Comparison of ENCODE assay signal across 17 cellular contexts in genomic region chr12:56202838-56203237, GRCh38. TPM values are rescaled to one million over a fixed set of nuclear protein-coding genes. Genes with fewer than 3 reads are reported as not detected.
DNase-seq lines count a peak whose midpoint lies in the region; ATAC-seq and TF ChIP-seq lines count a peak whose summit lies in the region.
"Had no signal": no experiment of that assay in that cellular context is flagged by ENCODE, and none has a peak within 500 bp of the region (broad histone marks: within the 10 kb centered on the region; RNA-seq: fewer than 3 reads in every experiment).

No MANE protein-coding gene starts in this region.

- H3K27ac Mint-ChIP-seq in HFFc6 (peak overlapping the region; percentile 20; the same call in 1 of the 2 replicates), memory B cell (peak overlapping the region; percentile 80)
- H3K27ac Mint-ChIP-seq in stimulated activated effector memory CD8-positive, alpha-beta T cell treated with anti-CD3 and anti-CD28 coated beads, Interleukin-12 subunit alpha, Interleukin-12 subunit beta, amount 100 ng/mL, for 72 hours = peak overlapping the region; percentile 38

- H3K4me3 Mint-ChIP-seq in HFFc6 (no peak overlapping the region), memory B cell (no peak overlapping the region)
- H3K4me3 Mint-ChIP-seq in stimulated activated effector memory CD8-positive, alpha-beta T cell treated with anti-CD3 and anti-CD28 coated beads, Interleukin-12 subunit alpha, Interleukin-12 subunit beta, amount 100 ng/mL, for 72 hours = no peak overlapping the region

- ATAC-seq in memory B cell (ENCODE audit: low read depth) = no peak
- ATAC-seq in stimulated activated effector memory CD8-positive, alpha-beta T cell treated with anti-CD3 and anti-CD28 coated beads, Interleukin-12 subunit alpha, Interleukin-12 subunit beta, amount 100 ng/mL, for 72 hours = no peak
- ATAC-seq in GM19324 (IDR thresholded peaks at IDR 0.05; ENCODE audit: low FRiP score, unreplicated experiment) = no peak
- ATAC-seq: PC-3 had no signal

- H3K4me1 Mint-ChIP-seq in HFFc6 (ENCODE audit: low read depth) (peaks cover 41% of the 10 kb centered on the region), memory B cell (peaks cover 22% of the 10 kb centered on the region)
- no peaks in the 10 kb centered on the region for H3K4me1 Mint-ChIP-seq in stimulated activated effector memory CD8-positive, alpha-beta T cell treated with anti-CD3 and anti-CD28 coated beads, Interleukin-12 subunit alpha, Interleukin-12 subunit beta, amount 100 ng/mL, for 72 hours

- H3K27me3 Mint-ChIP-seq in HFFc6 (ENCODE audit: insufficient read depth) (peaks cover 7% of the 10 kb centered on the region), memory B cell (no peaks in the 10 kb centered on the region)

- peaks cover 32% of the 10 kb centered on the region for H3K36me3 Mint-ChIP-seq in HFFc6 (ENCODE audit: low read depth)
- H3K36me3 Mint-ChIP-seq in memory B cell = peaks cover 15% of the 10 kb centered on the region
- peaks cover 38% of the 10 kb centered on the region for H3K36me3 Mint-ChIP-seq in stimulated activated effector memory CD8-positive, alpha-beta T cell treated with anti-CD3 and anti-CD28 coated beads, Interleukin-12 subunit alpha, Interleukin-12 subunit beta, amount 100 ng/mL, for 72 hours

- TF ChIP-seq CTCF in C4-2B (conservative IDR thresholded peaks at IDR 0.05) = no peak
- TF ChIP-seq CTCF in HFFc6 (IDR thresholded peaks at IDR 0.05) = no peak

- H3K9me3 Mint-ChIP-seq in HFFc6 = no peaks in the 10 kb centered on the region
- no peaks in the 10 kb centered on the region for H3K9me3 Mint-ChIP-seq in memory B cell
- no peaks in the 10 kb centered on the region for H3K9me3 Mint-ChIP-seq in stimulated activated effector memory CD8-positive, alpha-beta T cell treated with anti-CD3 and anti-CD28 coated beads, Interleukin-12 subunit alpha, Interleukin-12 subunit beta, amount 100 ng/mL, for 72 hours

- 0 out of 2 replicates have a peak overlapping the region, but pooled peaks have one; percentile 28 for H3K27ac ChIP-seq in C4-2B
- H3K27ac ChIP-seq: SJCRH30 had no signal

- DNase-seq in HFFc6 (no peak), memory B cell (ENCODE audit: low spot score in 2 of 2) (no peak), GF-D8 (lab: John Stamatoyannopoulos, UW) (no peak), activated gamma-delta T cell treated with Interleukin-2 at 50 U/mL for 16 hours (no peak)
- no peak for DNase-seq in stimulated activated effector memory CD8-positive, alpha-beta T cell treated with anti-CD3 and anti-CD28 coated beads, Interleukin-12 subunit alpha, Interleukin-12 subunit beta, amount 100 ng/mL, for 72 hours (ENCODE audit: low spot score in 2 of 2)
- DNase-seq: DMS 273 treated with DMSO at 0.1 percent for 48 hours, KG1, NCI-H1436, NCI-H2029, NCI-H2171, NCI-H446, NCI-H69, PC-3, SJCRH30 had no signal

RNA-seq across cellular contexts. Expression of gene SMARCC2, which starts 13.6 kb away (rescaled TPM):
- total RNA-seq in HFFc6 (2021; fragmentation: NEBNext Ultra II Directional; extraction: Animal tissue kit (Norgen Biotek cat#: 25700)) = 10 to 100 TPM; 72.1 to 99.8 (median 87.1) TPM

RNA-seq across cellular contexts. Expression of gene RNF41, which starts 18.9 kb away (rescaled TPM):
- 100 to 1,000 TPM in 1 of 6 experiments, 10 to 100 TPM in 5; 65.9 to 103 (median 71.2) TPM for total RNA-seq in HFFc6 (2021; fragmentation: NEBNext Ultra II Directional; extraction: Animal tissue kit (Norgen Biotek cat#: 25700))

RNA-seq across cellular contexts. Expression of gene NABP2, which starts 21.3 kb away (rescaled TPM):
- 10 to 100 TPM; 46.8 to 53.6 (median 49.4) TPM for total RNA-seq in HFFc6 (2021; fragmentation: NEBNext Ultra II Directional; extraction: Animal tissue kit (Norgen Biotek cat#: 25700))

RNA-seq across cellular contexts. Expression of gene SLC39A5, which starts 27.0 kb away (rescaled TPM):
- total RNA-seq in HFFc6 (2021; fragmentation: NEBNext Ultra II Directional; extraction: Animal tissue kit (Norgen Biotek cat#: 25700)) = under 1 TPM in 1 of 6 experiments, not detected in 5; 0.10 TPM
- total RNA-seq: H1, SJCRH30 had no signal

RNA-seq across cellular contexts. Expression of gene MYL6, which starts 44.7 kb away (rescaled TPM):
- total RNA-seq in HFFc6 (2021; fragmentation: NEBNext Ultra II Directional; extraction: Animal tissue kit (Norgen Biotek cat#: 25700)) = 1,000 to 10,000 TPM; 2,668 to 3,384 (median 3,141) TPM

Comparison
In these comparisons a context has a peak if more than half of its experiments do, and no peak if none do; other contexts are left out.
1. H3K27ac Mint-ChIP-seq: peak in every context shown above with its lines; median percentile 80 in memory B cell; 38 in stimulated activated effector memory CD8-positive, alpha-beta T cell treated with anti-CD3 and anti-CD28 coated beads, Interleukin-12 subunit alpha, Interleukin-12 subunit beta, amount 100 ng/mL, for 72 hours; 20 in HFFc6.